ENCODE assay signal across 14 cellular contexts in the genomic region with DNA sequence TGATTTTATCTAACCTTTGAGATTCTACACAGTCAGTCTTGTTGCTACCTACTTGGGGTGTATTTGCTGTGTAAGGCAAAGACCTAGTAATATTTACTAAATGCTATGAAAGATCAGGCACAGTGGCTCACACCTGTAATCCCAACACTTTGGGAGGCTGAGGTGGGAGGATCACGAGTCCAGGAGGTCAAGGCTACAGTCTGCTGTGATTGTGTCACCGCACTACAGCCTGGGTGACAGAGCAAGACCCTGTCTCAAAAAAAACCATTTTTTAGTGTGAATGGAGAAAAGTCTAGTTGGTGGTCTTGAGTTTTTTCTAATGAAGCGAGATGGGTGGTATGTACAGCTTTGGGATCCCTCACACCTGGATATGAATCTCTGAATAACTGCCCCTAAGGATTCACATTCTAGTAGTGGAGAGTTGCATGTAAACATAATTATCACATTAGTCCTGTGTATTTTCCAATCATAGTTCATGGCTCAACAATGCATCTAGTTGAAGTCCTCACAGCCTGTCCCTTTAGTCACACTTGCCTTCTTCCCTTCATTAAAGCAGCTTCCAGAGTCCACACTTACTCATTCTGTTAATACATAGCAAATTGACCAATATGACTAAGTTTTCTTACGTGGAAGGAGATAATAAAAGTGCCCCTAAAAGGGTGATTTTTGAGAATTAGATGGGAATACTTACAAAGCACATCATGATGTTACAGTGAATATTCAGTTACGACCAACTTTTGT. TPM values are rescaled to one million over a fixed set of nuclear protein-coding genes. Genes with fewer than 3 reads are reported as not detected.
DNase-seq lines count a peak whose midpoint lies in the region; ATAC-seq and TF ChIP-seq lines count a peak whose summit lies in the region.
"Had no signal": no experiment of that assay in that cellular context is flagged by ENCODE, and none has a peak within 500 bp of the region (broad histone marks: within the 10 kb centered on the region; RNA-seq: fewer than 3 reads in every experiment).

No MANE protein-coding gene starts in this region.

- no peaks in the 10 kb centered on the region for H3K27me3 ChIP-seq in Loucy (ENCODE audit: insufficient read depth, low read length, poor library complexity, severe bottlenecking)
- H3K27me3 ChIP-seq: foreskin keratinocyte had no signal

- H3K4me3 Mint-ChIP-seq in activated T-cell treated with anti-CD3 and anti-CD28 coated beads, Interleukin-2, amount 50 U/mL, for 24 hours = no peak overlapping the region
- H3K4me3 Mint-ChIP-seq in activated naive CD8-positive, alpha-beta T cell treated with anti-CD3 and anti-CD28 coated beads, Interleukin-2, amount 50 U/mL, for 24 hours = no peak overlapping the region
- no peak overlapping the region for H3K4me3 Mint-ChIP-seq in progenitor cell of endocrine pancreas (ENCODE audit: low read depth)

- H3K9me3 ChIP-seq in Loucy (ENCODE audit: insufficient read depth, low read depth, low read length) = no peaks in the 10 kb centered on the region

- no peak for ATAC-seq in activated naive CD8-positive, alpha-beta T cell treated with anti-CD3 and anti-CD28 coated beads, Interleukin-2, amount 50 U/mL, for 24 hours

- H3K9ac ChIP-seq in Loucy (ENCODE audit: low read depth, low read length, poor library complexity, severe bottlenecking) = no peak overlapping the region

- H3K4me2 ChIP-seq in Loucy (ENCODE audit: low read depth, low read length, poor library complexity, severe bottlenecking) = peak overlapping the region; percentile 47

- no peaks in the 10 kb centered on the region for H3K9me3 Mint-ChIP-seq in activated T-cell treated with anti-CD3 and anti-CD28 coated beads, Interleukin-2, amount 50 U/mL, for 24 hours
- H3K9me3 Mint-ChIP-seq in activated naive CD8-positive, alpha-beta T cell treated with anti-CD3 and anti-CD28 coated beads, Interleukin-2, amount 50 U/mL, for 24 hours = no peaks in the 10 kb centered on the region
- no peaks in the 10 kb centered on the region for H3K9me3 Mint-ChIP-seq in progenitor cell of endocrine pancreas (ENCODE audit: low read depth)

- H3K27me3 Mint-ChIP-seq in activated T-cell treated with anti-CD3 and anti-CD28 coated beads, Interleukin-2, amount 50 U/mL, for 24 hours = no peaks in the 10 kb centered on the region
- H3K27me3 Mint-ChIP-seq in activated naive CD8-positive, alpha-beta T cell treated with anti-CD3 and anti-CD28 coated beads, Interleukin-2, amount 50 U/mL, for 24 hours = no peaks in the 10 kb centered on the region
- H3K27me3 Mint-ChIP-seq in progenitor cell of endocrine pancreas = no peaks in the 10 kb centered on the region

- peaks cover 60% of the 10 kb centered on the region for H4K20me1 ChIP-seq in Loucy (ENCODE audit: insufficient read depth, low read length, poor library complexity, severe bottlenecking)

- no peak for DNase-seq in activated T-cell treated with anti-CD3 and anti-CD28 coated beads, Interleukin-2, amount 50 U/mL, for 24 hours
- DNase-seq in activated T-cell treated with anti-CD3 and anti-CD28 coated beads for 4 hours = no peak
- DNase-seq in activated naive CD8-positive, alpha-beta T cell treated with anti-CD3 and anti-CD28 coated beads, Interleukin-2, amount 50 U/mL, for 24 hours = no peak
- DNase-seq in progenitor cell of endocrine pancreas (ENCODE audit: low spot score, unreplicated experiment) = no peak
- no peak for DNase-seq in CD1c-positive myeloid dendritic cell (ENCODE audit: extremely low spot score)
- DNase-seq in cerebellum (ENCODE audit: low spot score) = no peak
- no peak for DNase-seq in NCI-H2029 treated with DMSO at 0.1 percent for 48 hours (lab: John Stamatoyannopoulos, UW)
- DNase-seq: activated CD4-positive, CD25-positive, alpha-beta regulatory T cell; activated naive CD4-positive, alpha-beta T cell treated with anti-CD3 and anti-CD28 coated beads, Interleukin-2, amount 50 U/mL, for 16 hours; foreskin keratinocyte; GDM1; NCI-H345; stimulated activated CD4-positive, alpha-beta T cell treated with anti-CD3 and anti-CD28 coated beads, Interleukin-12 subunit alpha, Interleukin-12 subunit beta, amount 100 ng/mL, for 4 hours had no signal

- H3K4me1 Mint-ChIP-seq in activated T-cell treated with anti-CD3 and anti-CD28 coated beads, Interleukin-2, amount 50 U/mL, for 24 hours (ENCODE audit: low read depth) = peaks cover 80% of the 10 kb centered on the region
- peaks cover 86% of the 10 kb centered on the region for H3K4me1 Mint-ChIP-seq in activated naive CD8-positive, alpha-beta T cell treated with anti-CD3 and anti-CD28 coated beads, Interleukin-2, amount 50 U/mL, for 24 hours
- H3K4me1 Mint-ChIP-seq in progenitor cell of endocrine pancreas (ENCODE audit: low read depth) = peaks cover 1% of the 10 kb centered on the region

- no peak overlapping the region for H2AFZ ChIP-seq in Loucy (ENCODE audit: low read length)

- no peak for TF ChIP-seq CTCF in Loucy (conservative IDR thresholded peaks at IDR 0.05; ENCODE audit: low read length)
- TF ChIP-seq CTCF in progenitor cell of endocrine pancreas (IDR thresholded peaks at IDR 0.05; ENCODE audit: unreplicated experiment) = no peak

- H3K27ac Mint-ChIP-seq in activated T-cell treated with anti-CD3 and anti-CD28 coated beads, Interleukin-2, amount 50 U/mL, for 24 hours = peak overlapping the region; percentile 84
- H3K27ac Mint-ChIP-seq in activated naive CD8-positive, alpha-beta T cell treated with anti-CD3 and anti-CD28 coated beads, Interleukin-2, amount 50 U/mL, for 24 hours = peak overlapping the region; percentile 81
- peak overlapping the region; percentile 37 for H3K27ac Mint-ChIP-seq in progenitor cell of endocrine pancreas

- H3K4me3 ChIP-seq in Loucy (ENCODE audit: low read length, poor library complexity, severe bottlenecking) = no peak overlapping the region

- peaks cover 81% of the 10 kb centered on the region for H3K36me3 ChIP-seq in Loucy (ENCODE audit: insufficient read depth, low read length)

- H3F3A ChIP-seq in Loucy (ENCODE audit: low read depth) = peaks cover 2% of the 10 kb centered on the region; the same call in 1 of the 2 replicates

- no peaks in the 10 kb centered on the region for H3K9me2 ChIP-seq in Loucy (replicated peaks; ENCODE audit: low read depth, low read length)

- peaks cover 65% of the 10 kb centered on the region for H3K79me2 ChIP-seq in Loucy (ENCODE audit: insufficient read depth, low read length)

- H3K36me3 Mint-ChIP-seq in activated T-cell treated with anti-CD3 and anti-CD28 coated beads, Interleukin-2, amount 50 U/mL, for 24 hours (ENCODE audit: low read depth) = peaks cover 94% of the 10 kb centered on the region
- H3K36me3 Mint-ChIP-seq in activated naive CD8-positive, alpha-beta T cell treated with anti-CD3 and anti-CD28 coated beads, Interleukin-2, amount 50 U/mL, for 24 hours (ENCODE audit: low read depth) = peaks cover 74% of the 10 kb centered on the region
- peaks cover 23% of the 10 kb centered on the region for H3K36me3 Mint-ChIP-seq in progenitor cell of endocrine pancreas (ENCODE audit: insufficient read depth)

- peaks cover 37% of the 10 kb centered on the region for H3K4me1 ChIP-seq in Loucy (ENCODE audit: insufficient read depth, low read length, poor library complexity, severe bottlenecking)

RNA-seq across cellular contexts. Expression of a gene that starts 7.4 kb away (rescaled TPM):
- total RNA-seq in progenitor cell of endocrine pancreas (720 and 742 TPM in 2 replicates), cerebellum (498 TPM)

RNA-seq across cellular contexts. Expression of a gene that starts 11.8 kb away (rescaled TPM):
- total RNA-seq in progenitor cell of endocrine pancreas (4.2 and 5.8 TPM in 2 replicates), cerebellum (4.0 TPM)
